ENCODE assay signal across 1 cellular context in genomic region chr18:74316257-74317180, GRCh38.
TF ChIP-seq lines count a peak whose summit lies in the region.

No MANE protein-coding gene starts in this region.

TF ChIP-seq in HepG2, 621 proteins besides CTCF, POLR2A, EP300 and RAD21 (continued from another document and continues in another):
- TF ChIP-seq, protein P1, sequence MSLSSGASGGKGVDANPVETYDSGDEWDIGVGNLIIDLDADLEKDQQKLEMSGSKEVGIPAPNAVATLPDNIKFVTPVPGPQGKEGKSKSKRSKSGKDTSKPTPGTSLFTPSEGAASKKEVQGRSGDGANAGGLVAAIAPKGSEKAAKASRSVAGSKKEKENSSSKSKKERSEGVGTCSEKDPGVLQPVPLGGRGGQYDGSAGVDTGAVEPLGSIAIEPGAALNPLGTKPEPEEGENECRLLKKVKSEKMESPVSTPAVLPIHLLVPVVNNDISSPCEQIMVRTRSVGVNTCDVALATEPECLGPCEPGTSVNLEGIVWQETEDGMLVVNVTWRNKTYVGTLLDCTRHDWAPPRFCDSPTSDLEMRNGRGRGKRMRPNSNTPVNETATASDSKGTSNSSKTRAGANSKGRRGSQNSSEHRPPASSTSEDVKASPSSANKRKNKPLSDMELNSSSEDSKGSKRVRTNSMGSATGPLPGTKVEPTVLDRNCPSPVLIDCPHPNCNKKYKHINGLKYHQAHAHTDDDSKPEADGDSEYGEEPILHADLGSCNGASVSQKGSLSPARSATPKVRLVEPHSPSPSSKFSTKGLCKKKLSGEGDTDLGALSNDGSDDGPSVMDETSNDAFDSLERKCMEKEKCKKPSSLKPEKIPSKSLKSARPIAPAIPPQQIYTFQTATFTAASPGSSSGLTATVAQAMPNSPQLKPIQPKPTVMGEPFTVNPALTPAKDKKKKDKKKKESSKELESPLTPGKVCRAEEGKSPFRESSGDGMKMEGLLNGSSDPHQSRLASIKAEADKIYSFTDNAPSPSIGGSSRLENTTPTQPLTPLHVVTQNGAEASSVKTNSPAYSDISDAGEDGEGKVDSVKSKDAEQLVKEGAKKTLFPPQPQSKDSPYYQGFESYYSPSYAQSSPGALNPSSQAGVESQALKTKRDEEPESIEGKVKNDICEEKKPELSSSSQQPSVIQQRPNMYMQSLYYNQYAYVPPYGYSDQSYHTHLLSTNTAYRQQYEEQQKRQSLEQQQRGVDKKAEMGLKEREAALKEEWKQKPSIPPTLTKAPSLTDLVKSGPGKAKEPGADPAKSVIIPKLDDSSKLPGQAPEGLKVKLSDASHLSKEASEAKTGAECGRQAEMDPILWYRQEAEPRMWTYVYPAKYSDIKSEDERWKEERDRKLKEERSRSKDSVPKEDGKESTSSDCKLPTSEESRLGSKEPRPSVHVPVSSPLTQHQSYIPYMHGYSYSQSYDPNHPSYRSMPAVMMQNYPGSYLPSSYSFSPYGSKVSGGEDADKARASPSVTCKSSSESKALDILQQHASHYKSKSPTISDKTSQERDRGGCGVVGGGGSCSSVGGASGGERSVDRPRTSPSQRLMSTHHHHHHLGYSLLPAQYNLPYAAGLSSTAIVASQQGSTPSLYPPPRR (CRISPR knock-in tag; IDR thresholded peaks at IDR 0.05; ENCODE audit: borderline replicate concordance) = no peak
- TF ChIP-seq, protein P2, sequence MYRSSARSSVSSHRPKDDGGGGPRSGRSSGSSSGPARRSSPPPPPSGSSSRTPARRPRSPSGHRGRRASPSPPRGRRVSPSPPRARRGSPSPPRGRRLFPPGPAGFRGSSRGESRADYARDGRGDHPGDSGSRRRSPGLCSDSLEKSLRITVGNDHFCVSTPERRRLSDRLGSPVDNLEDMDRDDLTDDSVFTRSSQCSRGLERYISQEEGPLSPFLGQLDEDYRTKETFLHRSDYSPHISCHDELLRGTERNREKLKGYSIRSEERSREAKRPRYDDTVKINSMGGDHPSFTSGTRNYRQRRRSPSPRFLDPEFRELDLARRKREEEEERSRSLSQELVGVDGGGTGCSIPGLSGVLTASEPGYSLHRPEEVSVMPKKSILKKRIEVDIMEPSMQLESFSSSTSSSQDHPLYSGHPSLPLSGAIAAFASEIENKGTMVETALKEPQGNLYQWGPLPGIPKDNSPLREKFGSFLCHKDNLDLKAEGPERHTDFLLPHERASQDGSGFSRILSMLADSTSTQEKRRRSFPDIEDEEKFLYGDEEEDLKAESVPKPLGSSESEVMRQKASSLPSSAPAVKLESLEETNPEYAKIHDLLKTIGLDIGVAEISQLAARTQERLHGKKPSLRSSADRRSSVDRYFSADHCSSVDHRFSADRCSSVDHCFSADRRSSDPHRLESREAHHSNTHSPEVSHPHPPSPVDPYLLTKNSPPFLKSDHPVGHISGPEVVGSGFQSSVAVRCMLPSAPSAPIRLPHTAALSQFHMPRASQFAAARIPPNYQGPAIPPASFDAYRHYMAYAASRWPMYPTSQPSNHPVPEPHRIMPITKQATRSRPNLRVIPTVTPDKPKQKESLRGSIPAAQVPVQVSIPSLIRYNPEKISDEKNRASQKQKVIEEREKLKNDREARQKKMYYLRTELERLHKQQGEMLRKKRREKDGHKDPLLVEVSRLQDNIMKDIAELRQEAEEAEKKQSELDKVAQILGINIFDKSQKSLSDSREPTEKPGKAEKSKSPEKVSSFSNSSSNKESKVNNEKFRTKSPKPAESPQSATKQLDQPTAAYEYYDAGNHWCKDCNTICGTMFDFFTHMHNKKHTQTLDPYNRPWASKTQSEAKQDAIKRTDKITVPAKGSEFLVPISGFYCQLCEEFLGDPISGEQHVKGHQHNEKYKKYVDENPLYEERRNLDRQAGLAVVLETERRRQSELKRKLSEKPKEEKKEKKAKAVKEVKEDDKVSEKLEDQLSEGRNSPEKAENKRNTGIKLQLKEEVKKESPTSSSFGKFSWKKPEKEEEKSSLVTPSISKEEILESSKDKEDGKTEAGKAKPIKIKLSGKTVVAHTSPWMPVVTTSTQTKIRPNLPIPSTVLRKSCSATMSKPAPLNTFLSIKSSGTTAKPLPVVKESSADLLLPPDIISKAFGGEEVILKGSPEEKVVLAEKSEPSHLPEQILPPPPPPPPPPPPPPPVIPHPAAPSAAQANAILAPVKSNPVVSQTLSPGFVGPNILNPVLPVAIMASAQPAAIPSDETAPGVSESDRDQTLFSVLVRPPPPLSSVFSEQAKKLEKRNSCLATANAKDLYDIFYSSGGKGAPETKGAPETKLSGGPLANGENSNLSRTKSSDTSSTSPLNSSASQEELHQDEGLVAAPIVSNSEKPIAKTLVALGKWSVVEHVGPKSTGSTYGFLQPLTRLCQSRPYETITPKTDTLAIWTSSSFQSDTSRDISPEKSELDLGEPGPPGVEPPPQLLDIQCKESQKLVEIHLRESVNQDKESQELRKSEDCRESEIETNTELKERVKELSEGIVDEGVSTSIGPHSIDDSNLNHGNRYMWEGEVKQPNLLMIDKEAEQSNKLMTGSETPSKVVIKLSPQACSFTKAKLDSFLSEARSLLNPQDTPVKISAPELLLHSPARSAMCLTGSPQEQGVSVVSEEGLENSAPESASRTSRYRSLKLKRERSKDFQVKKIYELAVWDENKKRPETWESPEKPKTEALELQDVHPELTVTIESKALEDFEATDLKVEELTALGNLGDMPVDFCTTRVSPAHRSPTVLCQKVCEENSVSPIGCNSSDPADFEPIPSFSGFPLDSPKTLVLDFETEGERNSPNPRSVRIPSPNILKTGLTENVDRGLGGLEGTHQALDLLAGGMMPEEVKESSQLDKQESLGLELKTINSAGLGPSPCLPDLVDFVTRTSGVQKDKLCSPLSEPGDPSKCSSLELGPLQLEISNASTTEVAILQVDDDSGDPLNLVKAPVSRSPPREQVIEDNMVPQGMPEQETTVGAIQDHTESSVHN (CRISPR knock-in tag; IDR thresholded peaks at IDR 0.05) = no peak
- TF ChIP-seq, protein P3, sequence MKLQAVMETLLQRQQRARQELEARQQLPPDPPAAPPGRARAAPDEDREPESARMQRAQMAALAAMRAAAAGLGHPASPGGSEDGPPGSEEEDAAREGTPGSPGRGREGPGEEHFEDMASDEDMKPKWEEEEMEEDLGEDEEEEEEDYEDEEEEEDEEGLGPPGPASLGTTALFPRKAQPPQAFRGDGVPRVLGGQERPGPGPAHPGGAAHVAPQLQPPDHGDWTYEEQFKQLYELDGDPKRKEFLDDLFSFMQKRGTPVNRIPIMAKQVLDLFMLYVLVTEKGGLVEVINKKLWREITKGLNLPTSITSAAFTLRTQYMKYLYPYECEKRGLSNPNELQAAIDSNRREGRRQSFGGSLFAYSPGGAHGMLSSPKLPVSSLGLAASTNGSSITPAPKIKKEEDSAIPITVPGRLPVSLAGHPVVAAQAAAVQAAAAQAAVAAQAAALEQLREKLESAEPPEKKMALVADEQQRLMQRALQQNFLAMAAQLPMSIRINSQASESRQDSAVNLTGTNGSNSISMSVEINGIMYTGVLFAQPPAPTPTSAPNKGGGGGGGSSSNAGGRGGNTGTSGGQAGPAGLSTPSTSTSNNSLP (IDR thresholded peaks at IDR 0.05; ENCODE audit: low read depth, low read length) = peak; percentile 98
- TF ChIP-seq ZNF280D (CRISPR knock-in tag; IDR thresholded peaks at IDR 0.05) = no peak
- TF ChIP-seq ZBTB38 (CRISPR knock-in tag; IDR thresholded peaks at IDR 0.05) = 0 out of 2 replicates have a peak, but pooled peaks have one; percentile 34
- TF ChIP-seq NFE2L2 (IDR thresholded peaks at IDR 0.05; ENCODE audit: low read length) = no peak
- TF ChIP-seq, protein P4, sequence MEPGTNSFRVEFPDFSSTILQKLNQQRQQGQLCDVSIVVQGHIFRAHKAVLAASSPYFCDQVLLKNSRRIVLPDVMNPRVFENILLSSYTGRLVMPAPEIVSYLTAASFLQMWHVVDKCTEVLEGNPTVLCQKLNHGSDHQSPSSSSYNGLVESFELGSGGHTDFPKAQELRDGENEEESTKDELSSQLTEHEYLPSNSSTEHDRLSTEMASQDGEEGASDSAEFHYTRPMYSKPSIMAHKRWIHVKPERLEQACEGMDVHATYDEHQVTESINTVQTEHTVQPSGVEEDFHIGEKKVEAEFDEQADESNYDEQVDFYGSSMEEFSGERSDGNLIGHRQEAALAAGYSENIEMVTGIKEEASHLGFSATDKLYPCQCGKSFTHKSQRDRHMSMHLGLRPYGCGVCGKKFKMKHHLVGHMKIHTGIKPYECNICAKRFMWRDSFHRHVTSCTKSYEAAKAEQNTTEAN (CRISPR knock-in tag; conservative IDR thresholded peaks at IDR 0.05) = no peak; the same call in 1 of the 2 replicates
- TF ChIP-seq, protein P5, sequence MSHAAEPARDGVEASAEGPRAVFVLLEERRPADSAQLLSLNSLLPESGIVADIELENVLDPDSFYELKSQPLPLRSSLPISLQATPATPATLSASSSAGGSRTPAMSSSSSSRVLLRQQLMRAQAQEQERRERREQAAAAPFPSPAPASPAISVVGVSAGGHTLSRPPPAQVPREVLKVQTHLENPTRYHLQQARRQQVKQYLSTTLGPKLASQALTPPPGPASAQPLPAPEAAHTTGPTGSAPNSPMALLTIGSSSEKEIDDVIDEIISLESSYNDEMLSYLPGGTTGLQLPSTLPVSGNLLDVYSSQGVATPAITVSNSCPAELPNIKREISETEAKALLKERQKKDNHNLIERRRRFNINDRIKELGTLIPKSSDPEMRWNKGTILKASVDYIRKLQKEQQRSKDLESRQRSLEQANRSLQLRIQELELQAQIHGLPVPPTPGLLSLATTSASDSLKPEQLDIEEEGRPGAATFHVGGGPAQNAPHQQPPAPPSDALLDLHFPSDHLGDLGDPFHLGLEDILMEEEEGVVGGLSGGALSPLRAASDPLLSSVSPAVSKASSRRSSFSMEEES (CRISPR knock-in tag; IDR thresholded peaks at IDR 0.05) = peak; percentile 47; the same call in 1 of the 2 replicates
- TF ChIP-seq RARG (CRISPR knock-in tag; IDR thresholded peaks at IDR 0.05; ENCODE audit: low read depth) = no peak
- no peak for TF ChIP-seq TBX2 (CRISPR knock-in tag; IDR thresholded peaks at IDR 0.05; ENCODE audit: borderline replicate concordance)
- TF ChIP-seq NR0B2 (CRISPR knock-in tag; IDR thresholded peaks at IDR 0.05) = no peak
- TF ChIP-seq PLRG1 (conservative IDR thresholded peaks at IDR 0.05) = no peak
- no peak for TF ChIP-seq ZNF101 (CRISPR knock-in tag; IDR thresholded peaks at IDR 0.05; ENCODE audit: borderline replicate concordance, low read depth)
- TF ChIP-seq CBFB (CRISPR knock-in tag; IDR thresholded peaks at IDR 0.05) = no peak
- no peak for TF ChIP-seq SIN3A (IDR thresholded peaks at IDR 0.05; ENCODE audit: borderline replicate concordance, low read depth, low read length)
- TF ChIP-seq THYN1 (CRISPR knock-in tag; IDR thresholded peaks at IDR 0.05; ENCODE audit: borderline replicate concordance, low read depth) = no peak
- no peak for TF ChIP-seq CBX5 (CRISPR knock-in tag; IDR thresholded peaks at IDR 0.05; ENCODE audit: borderline replicate concordance)
- TF ChIP-seq, protein P6, sequence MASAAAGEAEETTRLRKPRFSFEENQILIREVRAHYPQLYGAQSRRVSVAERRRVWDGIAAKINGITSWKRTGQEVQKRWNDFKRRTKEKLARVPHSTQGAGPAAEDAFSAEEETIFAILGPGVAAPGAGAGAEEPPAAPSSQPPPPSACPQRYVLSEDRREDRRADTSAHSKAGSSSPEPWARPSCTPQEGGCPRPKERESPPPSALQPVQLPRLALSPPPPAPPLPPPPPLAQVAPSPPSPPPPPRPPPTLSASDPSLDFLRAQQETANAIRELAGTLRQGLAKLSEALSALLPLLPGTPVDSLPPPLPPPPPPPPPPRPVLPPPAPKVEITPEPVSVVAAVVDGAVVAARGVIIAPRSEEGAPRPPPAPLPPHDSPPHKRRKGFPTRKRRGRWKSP (CRISPR knock-in tag; IDR thresholded peaks at IDR 0.05) = no peak
- TF ChIP-seq MZF1 (CRISPR knock-in tag; IDR thresholded peaks at IDR 0.05; ENCODE audit: borderline replicate concordance) = no peak
- no peak for TF ChIP-seq EED (CRISPR knock-in tag; IDR thresholded peaks at IDR 0.05)
- no peak for TF ChIP-seq ZFP82 (CRISPR knock-in tag; IDR thresholded peaks at IDR 0.05; ENCODE audit: borderline replicate concordance)
- no peak for TF ChIP-seq ZNF598 (CRISPR knock-in tag; IDR thresholded peaks at IDR 0.05; ENCODE audit: borderline replicate concordance)
- TF ChIP-seq ZSCAN25 (CRISPR knock-in tag; IDR thresholded peaks at IDR 0.05) = no peak
- TF ChIP-seq SRSF1 (optimal IDR thresholded peaks at IDR 0.05; ENCODE audit: low read depth, low read length) = no peak
- no peak for TF ChIP-seq ZNF792 (CRISPR knock-in tag; IDR thresholded peaks at IDR 0.05)
